1 cellular context compared by ENCODE assay signal in the genomic region with DNA sequence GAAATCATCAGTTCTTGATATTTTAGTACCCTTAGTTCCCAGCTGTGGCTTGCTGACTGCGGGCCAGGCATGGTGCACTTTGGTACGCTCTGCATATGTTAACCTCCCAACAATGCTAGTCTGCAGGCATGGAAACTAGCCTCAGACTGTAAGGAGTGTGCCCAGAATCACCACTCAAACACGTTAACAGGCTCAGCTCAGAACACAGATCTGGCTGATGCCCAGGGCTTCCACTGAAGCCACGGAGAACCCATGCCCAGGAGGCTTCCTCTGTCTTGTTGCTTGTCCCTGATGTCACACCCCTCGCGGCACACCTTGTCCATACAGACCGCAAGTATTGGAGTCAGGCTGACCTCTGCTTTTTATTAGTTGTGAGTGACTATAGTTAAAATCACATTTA.
TF ChIP-seq lines count a peak whose summit lies in the region.

No MANE protein-coding gene starts in this region.

TF ChIP-seq in IMR-90, 13 proteins besides CTCF, POLR2A, EP300 and RAD21:
- TF ChIP-seq ELK1 (IDR thresholded peaks at IDR 0.05; ENCODE audit: borderline replicate concordance, low read depth, low read length) = no peak
- TF ChIP-seq MAZ (IDR thresholded peaks at IDR 0.05; ENCODE audit: borderline replicate concordance, low read depth, low read length) = no peak
